8 cellular contexts compared by ENCODE assay signal in the genomic region with DNA sequence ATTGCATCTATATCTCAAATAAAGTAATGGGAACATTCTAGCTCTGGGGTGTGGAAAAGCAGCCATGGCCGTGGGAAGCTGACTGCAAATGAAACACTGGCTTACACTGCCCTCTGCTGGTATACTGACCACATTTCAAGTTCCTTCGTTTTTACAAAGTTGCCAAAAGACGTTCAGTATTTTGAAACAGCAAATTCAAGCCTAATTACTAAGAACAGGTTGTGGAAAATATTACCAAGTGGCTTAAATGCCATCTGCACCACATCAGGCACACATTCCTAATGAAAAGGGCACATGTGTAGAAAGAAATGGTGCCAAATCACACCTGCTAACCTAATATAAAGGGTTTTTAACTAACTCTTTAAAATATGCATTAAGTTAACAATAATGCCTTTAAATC.
DNase-seq lines count a peak whose midpoint lies in the region; ATAC-seq and TF ChIP-seq lines count a peak whose summit lies in the region.

No MANE protein-coding gene starts in this region.

- WGBS in neuronal stem cell (ENCODE audit: extremely low coverage in 2 of 2, insufficient read length in 2 of 2, insufficient replicate concordance in 1 of 2), 2 donors = no CpG with 5 or more reads among the region's 3 CpGs

- no peak overlapping the region for H2BK12ac ChIP-seq in neuronal stem cell (ENCODE audit: low read length)

- H3K9ac ChIP-seq in neuronal stem cell (ENCODE audit: low read depth, low read length, poor library complexity) = no peak overlapping the region

- no peak overlapping the region for H3K4ac ChIP-seq in neuronal stem cell (ENCODE audit: low read length)

- TF ChIP-seq CTCF in CD14-positive monocyte (IDR thresholded peaks at IDR 0.05) (peak; percentile 89), GM20000 (IDR thresholded peaks at IDR 0.05; ENCODE audit: extremely low read depth, missing control alignments) (peak; percentile 55), fibroblast of the aortic adventitia (IDR thresholded peaks at IDR 0.05; ENCODE audit: insufficient read depth, low read length) (peak; percentile 78), uterus (IDR thresholded peaks at IDR 0.05) (peak; percentile 73 to 91 (median 82))

- H3K23ac ChIP-seq in neuronal stem cell (ENCODE audit: low read depth, low read length, poor library complexity) = no peak overlapping the region

- H3K4me2 ChIP-seq in neuronal stem cell (ENCODE audit: insufficient read depth, low read length, poor library complexity, severe bottlenecking) = no peak overlapping the region

- no peak overlapping the region for H2BK5ac ChIP-seq in neuronal stem cell (ENCODE audit: low read length)

- peaks cover 0 to 3% (median 0%) of the 10 kb centered on the region in 7 donors for H3K9me3 Mint-ChIP-seq in CD14-positive monocyte

- no peak for ATAC-seq in HG03045 (IDR thresholded peaks at IDR 0.05; ENCODE audit: unreplicated experiment)

- peaks cover 29% of the 10 kb centered on the region for H3K4me1 Mint-ChIP-seq in CD14-positive monocyte

- no peak overlapping the region for H3K27ac Mint-ChIP-seq in CD14-positive monocyte

- H2BK15ac ChIP-seq in neuronal stem cell (ENCODE audit: low read length) = no peak overlapping the region

- no peak overlapping the region for H4K8ac ChIP-seq in neuronal stem cell (ENCODE audit: low read depth, low read length)

- H3K14ac ChIP-seq in neuronal stem cell (ENCODE audit: low read length) = no peak overlapping the region

- no peak overlapping the region for H3K18ac ChIP-seq in neuronal stem cell (ENCODE audit: low read length)

- H2AFZ ChIP-seq in neuronal stem cell (ENCODE audit: low read length) = no peak overlapping the region

- H3K4me1 ChIP-seq in neuronal stem cell (ENCODE audit: control insufficient read depth in 2 of 2, insufficient read depth in 1 of 2, low read depth in 1 of 2, low read length in 2 of 2) = no peaks in the 10 kb centered on the region
- H3K4me1 ChIP-seq in uterus = peaks cover 0 to 3% of the 10 kb centered on the region in 2 donors

- DNase-seq in CD14-positive monocyte (ENCODE audit: low spot score) (no peak), GM20000 (ENCODE audit: low spot score) (peak; percentile 69), NCI-H69 (lab: John Stamatoyannopoulos, UW) (peak; percentile 70), fibroblast of the aortic adventitia (ENCODE audit: low read depth) (peak; percentile 84), neuronal stem cell (ENCODE audit: low spot score) (peak; percentile 51), uterus (peak; percentile 53 to 74)
- peak; percentile 42 for DNase-seq in activated CD8-positive, alpha-beta memory T cell treated with anti-CD3 and anti-CD28 coated beads, Interleukin-2, amount 50 U/mL, for 4 hours

- peaks cover 29 to 55% of the 10 kb centered on the region in 2 donors for H3K36me3 Mint-ChIP-seq in CD14-positive monocyte

- no peak overlapping the region for H2AK5ac ChIP-seq in neuronal stem cell (ENCODE audit: low read depth, low read length)

- intact Hi-C loops in CD14-positive monocyte (cut with micrococcal nuclease) (loop anchor here (5.0 to 10.0 kb wide), 3 partner anchors 34 to 892 kb away; a partner anchor contains a TSS), uterus (cut with DNase I; ENCODE audit: low total_unique reads) (no loop called here)

- H3K4me3 ChIP-seq in fibroblast of the aortic adventitia (ENCODE audit: low read depth, low read length) (no peak overlapping the region), neuronal stem cell (ENCODE audit: low read length in 2 of 2) (no peak overlapping the region), uterus (no peak overlapping the region)

- H3K27ac ChIP-seq in neuronal stem cell (replicated peaks; ENCODE audit: low read length) (no peak overlapping the region), uterus (peak overlapping the region; percentile 37 to 60)

- no peak overlapping the region for H4K91ac ChIP-seq in neuronal stem cell (ENCODE audit: low read depth, low read length, poor library complexity)

- no peaks in the 10 kb centered on the region for H3K79me1 ChIP-seq in neuronal stem cell (ENCODE audit: low read depth, low read length)

- no peak for TF ChIP-seq POLR2A in uterus (IDR thresholded peaks at IDR 0.05)

- H3K27me3 ChIP-seq in neuronal stem cell (ENCODE audit: control insufficient read depth in 3 of 3, insufficient read depth in 3 of 3, low read depth in 1 of 3, low read length in 3 of 3) (peaks cover 0 to 7% (median 0%) of the 10 kb centered on the region in 3 experiments), uterus (no peaks in the 10 kb centered on the region)

- H2BK120ac ChIP-seq in neuronal stem cell (ENCODE audit: low read depth, low read length) = no peak overlapping the region

- H3K9me3 ChIP-seq in neuronal stem cell (replicated peaks in 1 of 2; ENCODE audit: control insufficient read depth in 2 of 2, insufficient read depth in 1 of 2, low read depth in 1 of 2, low read length in 2 of 2) (no peaks in the 10 kb centered on the region), uterus (no peaks in the 10 kb centered on the region)

- H3K27me3 Mint-ChIP-seq in CD14-positive monocyte (ENCODE audit: low read depth in 3 of 3) = peaks cover 0 to 4% (median 1%) of the 10 kb centered on the region in 3 donors

- H3K36me3 ChIP-seq in neuronal stem cell (replicated peaks in 1 of 2; ENCODE audit: control insufficient read depth in 2 of 2, insufficient read depth in 2 of 2, low read length in 2 of 2) (no peaks in the 10 kb centered on the region), uterus (no peaks in the 10 kb centered on the region)

- no peak overlapping the region for H3K4me3 Mint-ChIP-seq in CD14-positive monocyte
